Comparison of ENCODE assay signal across 25 cellular contexts in genomic region chr11:35340715-35341114, GRCh38.
DNase-seq lines count a peak whose midpoint lies in the region; ATAC-seq, FAIRE-seq and TF ChIP-seq lines count a peak whose summit lies in the region.
"Had no signal": no experiment of that assay in that cellular context is flagged by ENCODE, and none has a peak within 500 bp of the region (broad histone marks: within the 10 kb centered on the region; RNA-seq: fewer than 3 reads in every experiment).

No MANE protein-coding gene starts in this region.

- no peaks in the 10 kb centered on the region for H3K4me1 ChIP-seq in right atrium auricular region
- peaks cover 0 to 43% (median 9%) of the 10 kb centered on the region in 9 donors for H3K4me1 ChIP-seq in heart right ventricle
- peaks cover 0 to 39% (median 6%) of the 10 kb centered on the region in 4 donors for H3K4me1 ChIP-seq in right lobe of liver
- H3K4me1 ChIP-seq: BE2C had no signal

- TF ChIP-seq CTCF in right atrium auricular region (IDR thresholded peaks at IDR 0.05) (no peak), heart right ventricle (IDR thresholded peaks at IDR 0.05) (no peak), right lobe of liver (IDR thresholded peaks at IDR 0.05) (no peak)

- FAIRE-seq in GM12891 (lab: Jason Lieb, UNC) = no peak
- FAIRE-seq: GM19239 had no signal

- H3K27ac ChIP-seq in right atrium auricular region = no peak overlapping the region
- peak overlapping the region in 5 of 10 donors; percentile 57 to 75 (median 68) for H3K27ac ChIP-seq in heart right ventricle
- H3K27ac ChIP-seq in right lobe of liver = peak overlapping the region in 2 of 3 donors; percentile 43 to 75
- H3K27ac ChIP-seq: RWPE1, SK-N-MC had no signal

- H3K9me3 ChIP-seq in right atrium auricular region (peaks cover 0 to 6% of the 10 kb centered on the region in 2 donors), heart right ventricle (peaks cover 0 to 9% (median 0%) of the 10 kb centered on the region in 11 donors), right lobe of liver (no peaks in the 10 kb centered on the region)
- H3K9me3 ChIP-seq: BE2C had no signal

- H3K4me3 ChIP-seq in right atrium auricular region (no peak overlapping the region), heart right ventricle (no peak overlapping the region), right lobe of liver (no peak overlapping the region)
- H3K4me3 ChIP-seq: GM23338, SK-N-MC had no signal

- H3K36me3 ChIP-seq in right atrium auricular region (no peaks in the 10 kb centered on the region), heart right ventricle (no peaks in the 10 kb centered on the region), right lobe of liver (no peaks in the 10 kb centered on the region)
- H3K36me3 ChIP-seq: BE2C had no signal

- intact Hi-C loops in Right ventricle myocardium superior (cut with DNase I) = no loop called here
- intact Hi-C loops in heart right ventricle (cut with DNase I) = no loop called here
- intact Hi-C loops in right lobe of liver (cut with DNase I) = no loop called here
- intact Hi-C loops in posterior cingulate gyrus (cut with DNase I) = no loop called here

- no peaks in the 10 kb centered on the region for H3K27me3 ChIP-seq in right atrium auricular region
- H3K27me3 ChIP-seq in heart right ventricle = no peaks in the 10 kb centered on the region
- H3K27me3 ChIP-seq in right lobe of liver = no peaks in the 10 kb centered on the region
- H3K27me3 ChIP-seq: BE2C had no signal

- 77 to 88% methylated on average over 2 of the region's 2 CpGs for WGBS in heart right ventricle, 2 donors
- WGBS in right lobe of liver (ENCODE audit: insufficient coverage, low coverage, low lambda C conversion rate, missing lambda C conversion rate) = 40% methylated on average over 2 of the region's 2 CpGs

- peak; percentile 55 for ATAC-seq in Right ventricle myocardium superior (ENCODE audit: poor library complexity)
- ATAC-seq in heart right ventricle = peak in 7 of 8 donors; percentile 27 to 87 (median 67)
- peak in 2 of 4 donors; percentile 14 to 17 for ATAC-seq in right lobe of liver
- ATAC-seq: GM23338 had no signal

- DNase-seq in Right ventricle myocardium superior (no peak), right atrium auricular region (ENCODE audit: low spot score) (no peak), heart right ventricle (peak in 1 of 2 donors; percentile 63), right lobe of liver (no peak), cerebellar cortex (ENCODE audit: low spot score) (no peak), posterior cingulate gyrus (no peak), GM12891 (ENCODE audit: insufficient read length, low spot score) (no peak)
- DNase-seq in activated T-cell treated with anti-CD3 and anti-CD28 coated beads, Interleukin-2, amount 50 U/mL, for 48 hours = no peak
- DNase-seq: 8988T; ACHN; BE2C; CD8-positive, alpha-beta memory T cell; DMS79 treated with DMSO at 0.1 percent for 48 hours; GF-D8; H9; NCI-H1048; NCI-H1417; NCI-H1694; NCI-H2029 treated with DMSO at 0.1 percent for 48 hours; NCI-H526 treated with DMSO at 0.1 percent for 48 hours; SIG-M5 had no signal

- TF ChIP-seq POLR2A in right lobe of liver (IDR thresholded peaks at IDR 0.05) (no peak), GM12891 (IDR thresholded peaks at IDR 0.05; ENCODE audit: low read depth, low read length) (no peak)

TF ChIP-seq in GM12891, 5 proteins besides CTCF, POLR2A, EP300 and RAD21:
- TF ChIP-seq POU2F2 (IDR thresholded peaks at IDR 0.05; ENCODE audit: low read depth, low read length) = no peak
- no peak for TF ChIP-seq PAX5 (IDR thresholded peaks at IDR 0.05; ENCODE audit: insufficient read depth, low read length, severe bottlenecking)
- no peak for TF ChIP-seq TAF1 (IDR thresholded peaks at IDR 0.05; ENCODE audit: low read depth, low read length)
- no peak for TF ChIP-seq POLR2AphosphoS5 (IDR thresholded peaks at IDR 0.05; ENCODE audit: low read depth, low read length)
- no peak for TF ChIP-seq SPI1 (IDR thresholded peaks at IDR 0.05; ENCODE audit: low read depth, low read length)
TF ChIP-seq in GM12891: peak in this region for 0.

Comparison
In these comparisons a context has a peak if more than half of its experiments do, and no peak if none do; other contexts are left out.
1. H3K27ac ChIP-seq: peak in right lobe of liver (2 of 3); none in right atrium auricular region (0 of 2).